Comparison of ENCODE assay signal across 32 cellular contexts in the genomic region with DNA sequence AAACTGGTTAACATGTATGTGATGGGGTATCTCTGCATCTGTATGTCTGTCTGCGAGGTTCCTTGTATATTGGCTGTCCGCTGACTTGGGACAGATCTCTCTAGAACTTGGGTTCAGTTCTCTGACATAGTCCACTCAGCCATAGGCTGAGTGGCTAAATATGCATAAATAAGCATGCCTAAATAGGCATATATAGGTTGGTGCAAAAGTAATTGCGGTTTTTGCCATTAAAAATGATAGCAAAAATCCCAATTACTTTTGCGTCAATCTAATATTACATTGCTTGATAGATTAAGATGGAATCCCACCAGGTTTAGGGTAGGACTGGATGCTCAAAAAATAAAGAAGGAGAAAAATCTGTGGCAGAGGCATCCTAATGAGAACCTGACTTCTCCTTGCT. TPM values are rescaled to one million over a fixed set of nuclear protein-coding genes. Genes with fewer than 3 reads are reported as not detected.
"Had no signal": no experiment of that assay in that cellular context is flagged by ENCODE, and none has a peak within 500 bp of the region (broad histone marks: within the 10 kb centered on the region; RNA-seq: fewer than 3 reads in every experiment).

No MANE protein-coding gene starts in this region.

- H3K27me3 ChIP-seq: neural progenitor cell, ovary, testis, transverse colon, upper lobe of right lung, vagina had no signal

- H3K4me3 ChIP-seq: neural progenitor cell, ovary, psoas muscle, skin epidermis, smooth muscle cell, spleen, suprapubic skin, testis, tibial artery, transverse colon, upper lobe of right lung, vagina had no signal

- H3K9me3 ChIP-seq: ovary, psoas muscle, spleen, suprapubic skin, testis, tibial artery, transverse colon, upper lobe of right lung, vagina had no signal

- DNase-seq: naive thymus-derived CD4-positive, alpha-beta T cell; natural killer cell; occipital lobe; ovary; posterior cingulate gyrus; psoas muscle; right cardiac atrium; spleen; stimulated activated CD4-positive, alpha-beta T cell treated with anti-CD3 and anti-CD28 coated beads, Interleukin-12 subunit alpha, Interleukin-12 subunit beta, amount 100 ng/mL, for 4 hours; stimulated activated CD4-positive, alpha-beta T cell treated with anti-CD3 and anti-CD28 coated beads, Interleukin-1b, Interleukin-23, amount 100 ng/mL, for 48 hours; stimulated activated CD4-positive, alpha-beta T cell treated with anti-CD3 and anti-CD28 coated beads, Interleukin-4, amount 100 ng/mL, for 1 hour; stimulated activated CD4-positive, alpha-beta T cell treated with anti-CD3 and anti-CD28 coated beads, Interleukin-4, amount 100 ng/mL, for 4 hours; stimulated activated CD8-positive, alpha-beta memory T cell treated with anti-CD3 and anti-CD28 coated beads, Interleukin-4, amount 100 ng/mL, for 48 hours; stimulated activated naive CD4-positive, alpha-beta T cell; stimulated activated naive CD8-positive, alpha-beta T cell treated with anti-CD3 and anti-CD28 coated beads, Interleukin-15, amount 100 ng/mL, for 72 hours; stimulated activated naive CD8-positive, alpha-beta T cell treated with anti-CD3 and anti-CD28 coated beads, Interleukin-15, Interleukin-2, amounts not matched to agents 100 U/mL and 50 U/mL, for 24 hours; substantia nigra; testis; tibial artery; transverse colon; upper lobe of right lung had no signal

- H3K36me3 ChIP-seq: neural progenitor cell, ovary, spleen, suprapubic skin, tibial artery, transverse colon, upper lobe of right lung, vagina had no signal

- ATAC-seq: naive thymus-derived CD4-positive, alpha-beta T cell; natural killer cell; psoas muscle; sciatic nerve; stimulated activated memory B cell treated with anti-CD40 and anti-IgM and Interleukin-4, amounts not matched to agents 10 μg/mL and 1 μg/mL and 100 μg/mL, for 72 hours; stimulated activated naive CD8-positive, alpha-beta T cell treated with anti-CD3 and anti-CD28 coated beads, Interleukin-15, amount 100 ng/mL, for 72 hours; stimulated activated naive CD8-positive, alpha-beta T cell treated with anti-CD3 and anti-CD28 coated beads, Interleukin-15, Interleukin-2, amounts not matched to agents 100 U/mL and 50 U/mL, for 24 hours; upper lobe of right lung had no signal

- H3K4me1 ChIP-seq: parathyroid adenoma, psoas muscle, suprapubic skin, testis, tibial artery, transverse colon, upper lobe of right lung, vagina had no signal

- H3K27ac ChIP-seq: neural progenitor cell, ovary, parathyroid adenoma, psoas muscle, skin epidermis, suprapubic skin, testis, tibial artery, transverse colon, upper lobe of right lung, vagina had no signal

RNA-seq across cellular contexts. Expression of a gene that starts 8.8 kb away (rescaled TPM):
- total RNA-seq: naive thymus-derived CD4-positive, alpha-beta T cell; natural killer cell; osteoblast; renal cortical epithelial cell; sciatic nerve; smooth muscle cell; upper lobe of right lung had no signal
- polyA plus RNA-seq: naive thymus-derived CD4-positive, alpha-beta T cell had no signal

RNA-seq across cellular contexts. Expression of a gene that starts 46.5 kb away (rescaled TPM):
- total RNA-seq: naive thymus-derived CD4-positive, alpha-beta T cell; osteoblast; renal cortical epithelial cell had no signal
- polyA plus RNA-seq: naive thymus-derived CD4-positive, alpha-beta T cell; neural cell had no signal
